ENCODE assay signal across 12 cellular contexts in genomic region chr2:7026740-7027139, GRCh38.
A peak's percentile ranks its signal among the peaks of the same experiment; 100 is the strongest.
DNase-seq lines count a peak whose midpoint lies in the region; ATAC-seq and TF ChIP-seq lines count a peak whose summit lies in the region.
"Had no signal": no experiment of that assay in that cellular context is flagged by ENCODE, and none has a peak within 500 bp of the region (broad histone marks: within the 10 kb centered on the region; RNA-seq: fewer than 3 reads in every experiment).

No MANE protein-coding gene starts in this region.

- H3K4me2 ChIP-seq in BLaER1: peak overlapping the region; percentile 41
- H3K4me2 ChIP-seq in PC-9: no peak overlapping the region

- intact Hi-C loops in PC-9 (cut with micrococcal nuclease; ENCODE audit: unreplicated experiment): no loop called here

- peak overlapping the region; percentile 14; the same call in 1 of the 2 replicates for H3K27ac ChIP-seq in BLaER1
- H3K27ac ChIP-seq in caudate nucleus (ENCODE audit: low read depth, low read length): peak overlapping the region; percentile 37
- no peak overlapping the region for H3K27ac ChIP-seq in PC-9

- no peak overlapping the region for H2AFZ ChIP-seq in PC-9

- ATAC-seq in HG03565 (IDR thresholded peaks at IDR 0.05; ENCODE audit: unreplicated experiment): no peak

- H3K36me3 ChIP-seq in BLaER1 (peaks cover 54% of the 10 kb centered on the region), PC-9 (ENCODE audit: low read depth) (no peaks in the 10 kb centered on the region)
- H3K36me3 ChIP-seq: ovary had no signal

- peak overlapping the region; percentile 86 for H3K27ac Mint-ChIP-seq in mesothelial cell of epicardium
- H3K27ac Mint-ChIP-seq: activated naive CD4-positive, alpha-beta T cell treated with anti-CD3 and anti-CD28 coated beads for 36 hours had no signal

- peaks cover 44% of the 10 kb centered on the region for H3K36me3 Mint-ChIP-seq in mesothelial cell of epicardium

- no peak overlapping the region for H3K9ac ChIP-seq in BLaER1

- TF ChIP-seq CTCF in mesothelial cell of epicardium (IDR thresholded peaks at IDR 0.05; ENCODE audit: unreplicated experiment) (no peak), PC-9 (conservative IDR thresholded peaks at IDR 0.05) (no peak)

- POLR2A ChIA-PET in PC-9 (lab: Charles Lee; ENCODE audit: unreplicated experiment): no interaction called here

- H3K4me3 ChIP-seq in BLaER1 (no peak overlapping the region), PC-9 (no peak overlapping the region)
- H3K4me3 ChIP-seq: ovary had no signal

- H3K4me3 Mint-ChIP-seq in mesothelial cell of epicardium: no peak overlapping the region
- H3K4me3 Mint-ChIP-seq: activated naive CD4-positive, alpha-beta T cell treated with anti-CD3 and anti-CD28 coated beads for 36 hours had no signal

- H3K9me3 Mint-ChIP-seq in mesothelial cell of epicardium: no peaks in the 10 kb centered on the region
- H3K9me3 Mint-ChIP-seq: activated naive CD4-positive, alpha-beta T cell treated with anti-CD3 and anti-CD28 coated beads for 36 hours had no signal

- H3K9me3 ChIP-seq in BLaER1 (no peaks in the 10 kb centered on the region), PC-9 (ENCODE audit: insufficient read depth, low read depth) (no peaks in the 10 kb centered on the region)
- H3K9me3 ChIP-seq: ovary had no signal

- H3K27me3 ChIP-seq in BLaER1 (no peaks in the 10 kb centered on the region), PC-9 (ENCODE audit: insufficient read depth, low read depth) (no peaks in the 10 kb centered on the region)
- H3K27me3 ChIP-seq: ovary had no signal

- H3K4me1 Mint-ChIP-seq in mesothelial cell of epicardium: peaks cover 44% of the 10 kb centered on the region

- no TSS peak for BruUV-seq in PC-9 (replicated peaks; lab: Mats Ljungman, UMichigan)

- H3K9me2 ChIP-seq in PC-9 (ENCODE audit: insufficient read depth): no peaks in the 10 kb centered on the region

- no peaks in the 10 kb centered on the region for H4K20me1 ChIP-seq in BLaER1
- no peaks in the 10 kb centered on the region for H4K20me1 ChIP-seq in PC-9 (ENCODE audit: insufficient read depth)

- DNase-seq in NCI-H1105 (lab: John Stamatoyannopoulos, UW) (peak; percentile 51), caudate nucleus (lab: John Stamatoyannopoulos, UW) (no peak), mesothelial cell of epicardium (ENCODE audit: low spot score in 2 of 2, unreplicated experiment in 2 of 2) (no peak), cerebellum (ENCODE audit: low spot score) (no peak), PC-9 (no peak)
- no peak for DNase-seq in stimulated activated CD8-positive, alpha-beta memory T cell treated with anti-CD3 and anti-CD28 coated beads, Interleukin-4, amount 100 ng/mL, for 48 hours
- DNase-seq: activated naive CD4-positive, alpha-beta T cell treated with anti-CD3 and anti-CD28 coated beads for 36 hours; cerebellar nuclear complex; DMS 273 treated with DMSO at 0.1 percent for 48 hours; ovary had no signal

- no peaks in the 10 kb centered on the region for H3K79me2 ChIP-seq in PC-9 (ENCODE audit: low read depth)

- no peaks in the 10 kb centered on the region for H3K27me3 Mint-ChIP-seq in mesothelial cell of epicardium (ENCODE audit: low read depth)

- no peaks in the 10 kb centered on the region for H3F3A ChIP-seq in PC-9 (ENCODE audit: insufficient read depth, low read depth)

- peaks cover 66% of the 10 kb centered on the region for H3K4me1 ChIP-seq in BLaER1
- H3K4me1 ChIP-seq in PC-9 (replicated peaks; ENCODE audit: insufficient read depth): no peaks in the 10 kb centered on the region

- CTCF ChIA-PET in PC-9 (lab: Charles Lee): no interaction called here
